In genomic region chr4:55826986-55827385, GRCh38 we compare ENCODE assay signal across 24 cellular contexts. TPM values are rescaled to one million over a fixed set of nuclear protein-coding genes. Genes with fewer than 3 reads are reported as not detected.
"Had no signal": no experiment of that assay in that cellular context is flagged by ENCODE, and none has a peak within 500 bp of the region (broad histone marks: within the 10 kb centered on the region; RNA-seq: fewer than 3 reads in every experiment).

No MANE protein-coding gene starts in this region.

- H3K4me1 ChIP-seq: stomach, suprapubic skin, testis, thyroid gland, tibial artery, tibial nerve, transverse colon, upper lobe of left lung, upper lobe of right lung, uterus, vagina had no signal

- H3K27ac ChIP-seq: stomach, suprapubic skin, testis, thoracic aorta, thyroid gland, tibial artery, tibial nerve, transverse colon, upper lobe of left lung, upper lobe of right lung, uterus, vagina had no signal

- H3K36me3 ChIP-seq: stomach, suprapubic skin, thoracic aorta, thyroid gland, tibial artery, tibial nerve, transverse colon, upper lobe of left lung, upper lobe of right lung, uterus, vagina had no signal

- H3K4me3 ChIP-seq: stomach, suprapubic skin, testis, thoracic aorta, thyroid gland, tibial artery, tibial nerve, transverse colon, upper lobe of left lung, upper lobe of right lung, uterus, vagina had no signal

- DNase-seq: stimulated activated CD4-positive, alpha-beta T cell treated with anti-CD3 and anti-CD28 coated beads, Interleukin-2, amount 100 ng/mL, for 48 hours; stimulated activated CD4-positive, alpha-beta T cell treated with anti-CD3 and anti-CD28 coated beads, Interleukin-4, amount 100 ng/mL, for 1 hour; stimulated activated CD4-positive, alpha-beta T cell treated with anti-CD3 and anti-CD28 coated beads, Interleukin-4, amount 100 ng/mL, for 24 hours; stimulated activated CD4-positive, alpha-beta T cell treated with anti-CD3 and anti-CD28 coated beads, Interleukin-4, amount 100 ng/mL, for 4 hours; stimulated activated CD8-positive, alpha-beta memory T cell treated with anti-CD3 and anti-CD28 coated beads, Interleukin-4, amount 100 ng/mL, for 48 hours; stimulated activated naive B cell treated with anti-CD40 and anti-IgM and Interleukin-4, amounts not matched to agents 10 μg/mL and 1 μg/mL and 100 μg/mL, for 72 hours; stimulated activated naive CD4-positive, alpha-beta T cell; stimulated activated naive CD4-positive, alpha-beta T cell treated with Interleukin-2 at 50 U/mL for 16 hours; stimulated activated naive CD8-positive, alpha-beta T cell treated with anti-CD3 and anti-CD28 coated beads, Interleukin-15, amount 100 ng/mL, for 72 hours; stimulated activated naive CD8-positive, alpha-beta T cell treated with anti-CD3 and anti-CD28 coated beads, Interleukin-15, Interleukin-2, amounts not matched to agents 100 U/mL and 50 U/mL, for 24 hours; stomach; substantia nigra; testis; thyroid gland; tibial artery; transverse colon; upper lobe of left lung; upper lobe of right lung; uterus had no signal

- H3K27me3 ChIP-seq: stomach, testis, thyroid gland, upper lobe of left lung, uterus, vagina had no signal

- H3K9me3 ChIP-seq: stomach, suprapubic skin, testis, thoracic aorta, thyroid gland, tibial artery, tibial nerve, transverse colon, upper lobe of left lung, upper lobe of right lung, uterus, vagina had no signal

RNA-seq across cellular contexts. Expression of gene EXOC1L, which starts 7.4 kb away (rescaled TPM):
- polyA plus RNA-seq: stomach, thymus had no signal
